1 cellular context compared by ENCODE assay signal in genomic region chr17:58394534-58395223, GRCh38.
A peak's percentile ranks its signal among the peaks of the same experiment; 100 is the strongest.
TF ChIP-seq lines count a peak whose summit lies in the region.

No MANE protein-coding gene starts in this region.

TF ChIP-seq in HepG2, 621 proteins besides CTCF, POLR2A, EP300 and RAD21 (continued from another document and continues in another):
- TF ChIP-seq ZNF564 (CRISPR knock-in tag; IDR thresholded peaks at IDR 0.05): peak; percentile 30; the same call in 1 of the 2 replicates
- no peak for TF ChIP-seq THAP9 (CRISPR knock-in tag; IDR thresholded peaks at IDR 0.05; ENCODE audit: borderline replicate concordance)
- TF ChIP-seq RBFOX2 (IDR thresholded peaks at IDR 0.05; ENCODE audit: low read depth, low read length): peak; percentile 64
- no peak; the same call in 1 of the 2 replicates for TF ChIP-seq ZNF615 (CRISPR knock-in tag; IDR thresholded peaks at IDR 0.05; ENCODE audit: borderline replicate concordance)
- peak; percentile 46; the same call in 1 of the 2 replicates for TF ChIP-seq HDAC1 (CRISPR knock-in tag; IDR thresholded peaks at IDR 0.05)
- peak; percentile 84; the same call in 1 of the 2 replicates for TF ChIP-seq HMG20A (CRISPR knock-in tag; IDR thresholded peaks at IDR 0.05; ENCODE audit: borderline replicate concordance)
- TF ChIP-seq ERF (CRISPR knock-in tag; IDR thresholded peaks at IDR 0.05): peak; percentile 73; the same call in 1 of the 2 replicates
- TF ChIP-seq LRRFIP1 (CRISPR knock-in tag; conservative IDR thresholded peaks at IDR 0.05): no peak
- no peak for TF ChIP-seq ZNF333 (CRISPR knock-in tag; IDR thresholded peaks at IDR 0.05; ENCODE audit: borderline replicate concordance)
- no peak for TF ChIP-seq SOX6 (IDR thresholded peaks at IDR 0.05)
- TF ChIP-seq SOX6 (CRISPR knock-in tag; IDR thresholded peaks at IDR 0.05): peak; percentile 93
- peak; percentile 29; the same call in 1 of the 2 replicates for TF ChIP-seq ZNF788 (CRISPR knock-in tag; IDR thresholded peaks at IDR 0.05; ENCODE audit: borderline replicate concordance)
- 0 out of 2 replicates have a peak, but pooled peaks have one; percentile 31 for TF ChIP-seq SMAD3 (CRISPR knock-in tag; IDR thresholded peaks at IDR 0.05)
- peak; percentile 79 for TF ChIP-seq NR2F6 (IDR thresholded peaks at IDR 0.05)
- TF ChIP-seq NR2F6 (CRISPR knock-in tag; IDR thresholded peaks at IDR 0.05): peak; percentile 80
- TF ChIP-seq ZNF569 (CRISPR knock-in tag; IDR thresholded peaks at IDR 0.05; ENCODE audit: borderline replicate concordance): no peak
- no peak for TF ChIP-seq MAFG (CRISPR knock-in tag; IDR thresholded peaks at IDR 0.05)
- peak; percentile 47 for TF ChIP-seq AGO2 (optimal IDR thresholded peaks at IDR 0.05; ENCODE audit: low read depth, low read length)
- TF ChIP-seq TCF7L2 (IDR thresholded peaks at IDR 0.05; ENCODE audit: low read depth, low read length): peak; percentile 83
- TF ChIP-seq RELA (CRISPR knock-in tag; IDR thresholded peaks at IDR 0.05): 0 out of 2 replicates have a peak, but pooled peaks have one; percentile 67
- no peak for TF ChIP-seq SRSF1 (optimal IDR thresholded peaks at IDR 0.05; ENCODE audit: low read depth, low read length)
- TF ChIP-seq MXD4 (CRISPR knock-in tag; IDR thresholded peaks at IDR 0.05): no peak
- TF ChIP-seq ZNF276 (CRISPR knock-in tag; IDR thresholded peaks at IDR 0.05; ENCODE audit: low read depth): peak; percentile 70; the same call in 1 of the 2 replicates
- TF ChIP-seq DDIT3 (CRISPR knock-in tag; IDR thresholded peaks at IDR 0.05): no peak
- TF ChIP-seq SMARCE1 (IDR thresholded peaks at IDR 0.05; ENCODE audit: borderline replicate concordance): no peak
- peak; percentile 44 for TF ChIP-seq HOMEZ (CRISPR knock-in tag; IDR thresholded peaks at IDR 0.05; ENCODE audit: low read depth)
- TF ChIP-seq SMARCC2 (IDR thresholded peaks at IDR 0.05): no peak
- TF ChIP-seq KDM3A (CRISPR knock-in tag; IDR thresholded peaks at IDR 0.05; ENCODE audit: low read depth): no peak
- TF ChIP-seq ZNF160 (CRISPR knock-in tag; IDR thresholded peaks at IDR 0.05): no peak
- TF ChIP-seq ZNF292 (CRISPR knock-in tag; IDR thresholded peaks at IDR 0.05; ENCODE audit: borderline replicate concordance, low read depth): peak; percentile 81; the same call in 1 of the 2 replicates
- no peak for TF ChIP-seq REPIN1 (CRISPR knock-in tag; IDR thresholded peaks at IDR 0.05; ENCODE audit: borderline replicate concordance, low read depth)
- TF ChIP-seq ZNF143 (CRISPR knock-in tag; IDR thresholded peaks at IDR 0.05): 0 out of 2 replicates have a peak, but pooled peaks have one; percentile 46
- TF ChIP-seq ZBTB2 (CRISPR knock-in tag; IDR thresholded peaks at IDR 0.05; ENCODE audit: low read depth): no peak
- TF ChIP-seq NFKBIZ (CRISPR knock-in tag; IDR thresholded peaks at IDR 0.05): peak; percentile 70; the same call in 1 of the 2 replicates
- peak; percentile 43; the same call in 1 of the 2 replicates for TF ChIP-seq PPARG (CRISPR knock-in tag; conservative IDR thresholded peaks at IDR 0.05)
- TF ChIP-seq ATF3 (CRISPR knock-in tag; IDR thresholded peaks at IDR 0.05): peak; percentile 60; the same call in 1 of the 2 replicates
- TF ChIP-seq ATRX (CRISPR knock-in tag; IDR thresholded peaks at IDR 0.05; ENCODE audit: borderline replicate concordance): no peak
- no peak for TF ChIP-seq HNRNPH1 (optimal IDR thresholded peaks at IDR 0.05; ENCODE audit: low read depth, low read length)
- peak; percentile 42; the same call in 1 of the 2 replicates for TF ChIP-seq RERE (CRISPR knock-in tag; IDR thresholded peaks at IDR 0.05; ENCODE audit: low read depth)
- no peak for TF ChIP-seq ZBTB14 (CRISPR knock-in tag; IDR thresholded peaks at IDR 0.05)
- TF ChIP-seq RORA (CRISPR knock-in tag; IDR thresholded peaks at IDR 0.05): peak; percentile 59; the same call in 1 of the 2 replicates
- no peak for TF ChIP-seq ZNF841 (CRISPR knock-in tag; IDR thresholded peaks at IDR 0.05; ENCODE audit: borderline replicate concordance)
- no peak for TF ChIP-seq SRSF9 (IDR thresholded peaks at IDR 0.05; ENCODE audit: borderline replicate concordance, insufficient read depth, low read depth, low read length, poor library complexity, severe bottlenecking)
- no peak for TF ChIP-seq ZFP62 (CRISPR knock-in tag; IDR thresholded peaks at IDR 0.05)
- peak; percentile 91 for TF ChIP-seq CREM (IDR thresholded peaks at IDR 0.05)
- TF ChIP-seq CREM (CRISPR knock-in tag; IDR thresholded peaks at IDR 0.05): no peak
- no peak for TF ChIP-seq CBX1 (IDR thresholded peaks at IDR 0.05; ENCODE audit: low read depth)
